ENCODE assay signal across 37 cellular contexts in the genomic region with DNA sequence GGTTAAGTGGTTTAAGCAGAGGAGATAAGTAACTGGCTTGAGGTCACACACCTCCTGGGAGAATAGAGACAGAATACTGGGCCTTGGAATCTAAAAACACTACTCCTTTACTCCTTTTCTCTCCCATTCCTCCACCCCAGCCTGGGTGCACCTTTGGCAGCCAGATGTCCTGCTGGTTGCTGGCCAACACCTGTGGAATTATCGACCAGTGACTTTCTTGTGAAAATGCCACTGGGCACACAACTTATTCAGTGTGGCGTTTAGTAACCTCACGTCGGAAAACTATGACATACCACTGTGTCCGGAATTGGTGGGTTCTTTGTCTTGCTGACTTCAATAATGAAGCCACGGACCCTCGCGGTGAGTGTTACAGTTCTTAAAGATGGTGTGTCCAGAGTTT. TPM values are rescaled to one million over a fixed set of nuclear protein-coding genes. Genes with fewer than 3 reads are reported as not detected.
"Had no signal": no experiment of that assay in that cellular context is flagged by ENCODE, and none has a peak within 500 bp of the region (broad histone marks: within the 10 kb centered on the region; RNA-seq: fewer than 3 reads in every experiment).

No MANE protein-coding gene starts in this region.

- H3K9me3 ChIP-seq: MG63 had no signal

- H3K4me3 ChIP-seq: MG63 had no signal

- H3K36me3 ChIP-seq: MG63 had no signal

- H3K27me3 ChIP-seq: MG63 had no signal

- DNase-seq: Karpas-422, Kasumi-1, MG63, MM.1S, MV-4-11, NCI-H1048, NCI-H1092, NCI-H1092 treated with DMSO at 0.1 percent for 48 hours, NCI-H1105, NCI-H1105 treated with DMSO at 0.1 percent for 48 hours, NCI-H1417, NCI-H1417 treated with DMSO at 0.1 percent for 48 hours, NCI-H1436, NCI-H1436 treated with DMSO at 0.1 percent for 48 hours, NCI-H146, NCI-H1694, NCI-H1694 treated with DMSO at 0.1 percent for 48 hours, NCI-H187, NCI-H187 treated with DMSO at 0.1 percent for 48 hours, NCI-H1930, NCI-H2029, NCI-H2029 treated with DMSO at 0.1 percent for 48 hours, NCI-H2081, NCI-H2081 treated with DMSO at 0.1 percent for 48 hours, NCI-H2107, NCI-H2171, NCI-H2171 treated with DMSO at 0.1 percent for 48 hours, NCI-H2227 treated with DMSO at 0.1 percent for 48 hours, NCI-H226, NCI-H345, NCI-H446, NCI-H446 treated with DMSO at 0.1 percent for 48 hours, NCI-H510A, NCI-H510A treated with DMSO at 0.1 percent for 48 hours had no signal

- H3K27ac ChIP-seq: KMS-11 had no signal

RNA-seq across cellular contexts. Expression of a gene that starts 26.4 kb away (rescaled TPM):
- total RNA-seq: LHCN-M2 had no signal

RNA-seq across cellular contexts. Expression of a gene that starts 30.2 kb away (rescaled TPM):
- total RNA-seq: LHCN-M2, M059J had no signal
